In the genomic region with DNA sequence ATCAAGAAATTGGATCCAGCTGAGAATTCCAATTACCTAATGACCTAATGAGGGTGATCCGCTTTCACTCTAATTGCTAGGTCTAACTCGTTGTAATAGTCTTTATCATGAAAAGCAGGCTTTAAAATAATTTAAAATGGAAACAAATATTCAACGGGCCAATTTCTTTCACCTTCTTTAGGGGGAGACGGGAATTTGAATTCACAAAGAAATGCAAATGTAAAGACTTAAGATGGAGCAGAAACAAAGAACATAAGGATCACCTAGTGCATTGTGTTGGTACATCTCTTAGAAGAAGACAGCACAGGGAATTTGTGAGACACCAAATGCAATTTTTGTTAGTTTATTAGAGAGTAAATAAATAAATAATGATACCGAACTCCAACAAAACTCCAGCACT, we compare ENCODE assay signal across 12 cellular contexts. TPM values are rescaled to one million over a fixed set of nuclear protein-coding genes. Genes with fewer than 3 reads are reported as not detected.
DNase-seq lines count a peak whose midpoint lies in the region; ATAC-seq and TF ChIP-seq lines count a peak whose summit lies in the region.
"Had no signal": no experiment of that assay in that cellular context is flagged by ENCODE, and none has a peak within 500 bp of the region (broad histone marks: within the 10 kb centered on the region; RNA-seq: fewer than 3 reads in every experiment).

No MANE protein-coding gene starts in this region.

- no peak overlapping the region for H3K27ac ChIP-seq in left ventricle myocardium inferior (replicated peaks)
- no peak overlapping the region for H3K27ac ChIP-seq in right atrium auricular region
- H3K27ac ChIP-seq in muscle layer of duodenum (ENCODE audit: low read length) = no peak overlapping the region
- H3K27ac ChIP-seq in A673 (ENCODE audit: low read depth, low read length, poor library complexity, severe bottlenecking) = no peak overlapping the region
- no peak overlapping the region for H3K27ac ChIP-seq in foreskin keratinocyte

- no peak for DNase-seq in left ventricle myocardium inferior
- DNase-seq in right atrium auricular region (ENCODE audit: low spot score) = no peak
- DNase-seq in cerebellar cortex (ENCODE audit: low spot score) = peak; percentile 13
- DNase-seq in activated gamma-delta T cell treated with Interleukin-2 at 50 U/mL for 16 hours = no peak
- no peak for DNase-seq in A673 (ENCODE audit: low spot score)
- no peak for DNase-seq in mucosa of descending colon
- no peak for DNase-seq in foreskin keratinocyte
- DNase-seq: activated CD4-positive, alpha-beta T cell treated with anti-CD3 and anti-CD28 coated beads, Interleukin-2, amount 10 ng/mL, durations not matched to agents 24 days and 14 days; activated naive CD4-positive, alpha-beta T cell treated with Interleukin-2 at 50 U/mL for 16 hours; NCI-H524 treated with DMSO at 0.1 percent for 48 hours had no signal

- H3K27me3 ChIP-seq in left ventricle myocardium inferior (ENCODE audit: low read depth) = peaks cover 40% of the 10 kb centered on the region
- H3K27me3 ChIP-seq in right atrium auricular region = no peaks in the 10 kb centered on the region
- peaks cover 13% of the 10 kb centered on the region for H3K27me3 ChIP-seq in muscle layer of duodenum (ENCODE audit: low read depth, low read length)
- peaks cover 72% of the 10 kb centered on the region for H3K27me3 ChIP-seq in A673 (replicated peaks; ENCODE audit: insufficient read depth, low read depth, low read length, poor library complexity)
- H3K27me3 ChIP-seq in foreskin keratinocyte = peaks cover 80% of the 10 kb centered on the region

- H3K4me3 ChIP-seq in left ventricle myocardium inferior (peak overlapping the region; percentile 80), right atrium auricular region (peak overlapping the region in 1 of 2 donors; percentile 70), muscle layer of duodenum (ENCODE audit: low read depth in 1 of 2, low read length in 2 of 2) (peak overlapping the region; percentile 30 to 93), A673 (ENCODE audit: low read depth, low read length, poor library complexity, severe bottlenecking) (no peak overlapping the region), mucosa of descending colon (no peak overlapping the region)

- ATAC-seq in mucosa of descending colon = no peak
- ATAC-seq in foreskin keratinocyte = no peak
- ATAC-seq: HCT116 had no signal

- TF ChIP-seq CTCF in left ventricle myocardium inferior (IDR thresholded peaks at IDR 0.05; ENCODE audit: borderline replicate concordance) (no peak), right atrium auricular region (IDR thresholded peaks at IDR 0.05) (no peak), A673 (conservative IDR thresholded peaks at IDR 0.05; ENCODE audit: low read depth, low read length) (no peak), mucosa of descending colon (IDR thresholded peaks at IDR 0.05) (no peak), foreskin keratinocyte (conservative IDR thresholded peaks at IDR 0.05) (no peak)

- no TSS peak for BruUV-seq in A673 (replicated peaks; lab: Mats Ljungman, UMichigan)

- CTCF ChIA-PET in A673 (lab: Charles Lee) = no interaction called here

- H3K4me1 ChIP-seq in left ventricle myocardium inferior (peaks cover 40% of the 10 kb centered on the region), right atrium auricular region (peaks cover 0 to 40% of the 10 kb centered on the region in 2 donors), muscle layer of duodenum (ENCODE audit: control insufficient read depth in 1 of 2, insufficient read depth in 2 of 2, low read length in 2 of 2) (peaks cover 0 to 31% of the 10 kb centered on the region in 2 donors), A673 (ENCODE audit: insufficient read depth, low read length, poor library complexity, severe bottlenecking) (no peaks in the 10 kb centered on the region), mucosa of descending colon (ENCODE audit: low read depth) (peaks cover 22% of the 10 kb centered on the region), foreskin keratinocyte (no peaks in the 10 kb centered on the region)

- H3K9me3 ChIP-seq in left ventricle myocardium inferior (replicated peaks) (no peaks in the 10 kb centered on the region), right atrium auricular region (no peaks in the 10 kb centered on the region), muscle layer of duodenum (ENCODE audit: control insufficient read depth in 1 of 2, low read length in 2 of 2) (no peaks in the 10 kb centered on the region), A673 (ENCODE audit: low read depth, low read length, poor library complexity, severe bottlenecking) (no peaks in the 10 kb centered on the region), mucosa of descending colon (no peaks in the 10 kb centered on the region)

- POLR2A ChIA-PET in A673 (lab: Charles Lee; ENCODE audit: low non-redundant PET) = no interaction called here

- H3K36me3 ChIP-seq in left ventricle myocardium inferior (no peaks in the 10 kb centered on the region), right atrium auricular region (no peaks in the 10 kb centered on the region), muscle layer of duodenum (ENCODE audit: control insufficient read depth in 1 of 2, insufficient read depth in 2 of 2, low read length in 2 of 2) (no peaks in the 10 kb centered on the region), A673 (ENCODE audit: insufficient read depth, low read length, poor library complexity, severe bottlenecking) (no peaks in the 10 kb centered on the region), mucosa of descending colon (ENCODE audit: low read depth) (no peaks in the 10 kb centered on the region)

- intact Hi-C loops in left ventricle myocardium inferior (cut with micrococcal nuclease) = no loop called here
- intact Hi-C loops in A673 (cut with micrococcal nuclease; ENCODE audit: unreplicated experiment) = loop anchor here (5.0 kb wide), 1 partner anchor 683 kb away; no protein-coding TSS in a partner anchor
- intact Hi-C loops in mucosa of descending colon (cut with DNase I, micrococcal nuclease) = no loop called here

RNA-seq across cellular contexts. Expression of gene KCNN2, which starts 1.5 kb away (rescaled TPM):
- total RNA-seq in left ventricle myocardium inferior (7.2 TPM), right atrium auricular region (10 to 100 TPM; 12.6 to 22.4 TPM), A673 (2021) (0.17 and 0.28 TPM in 2 replicates), mucosa of descending colon (1 to 10 TPM in 1 of 3 donors, under 1 TPM in 2; 0.48 to 3.5 (median 0.96) TPM), foreskin keratinocyte (0.11 and 0.14 TPM in 2 replicates)
- polyA plus RNA-seq in foreskin keratinocyte = 0.06 and 0.11 TPM in 2 replicates
- total RNA-seq: activated CD4-positive, alpha-beta T cell treated with anti-CD3 and anti-CD28 coated beads, Interleukin-2, amount 10 ng/mL, durations not matched to agents 24 days and 14 days had no signal

Comparison
In these comparisons a context has a peak if more than half of its experiments do, and no peak if none do; other contexts are left out.
1. H3K4me3 ChIP-seq: peak in left ventricle myocardium inferior (single experiment) and muscle layer of duodenum (2 of 2); none in A673 (single experiment) and mucosa of descending colon (single experiment).